In genomic region chr15:74158855-74159650, GRCh38 we compare ENCODE assay signal across 14 cellular contexts. TPM values are rescaled to one million over a fixed set of nuclear protein-coding genes. Genes with fewer than 3 reads are reported as not detected.
DNase-seq lines count a peak whose midpoint lies in the region; ATAC-seq, FAIRE-seq and TF ChIP-seq lines count a peak whose summit lies in the region.
"Had no signal": no experiment of that assay in that cellular context is flagged by ENCODE, and none has a peak within 500 bp of the region (broad histone marks: within the 10 kb centered on the region; RNA-seq: fewer than 3 reads in every experiment).

No MANE protein-coding gene starts in this region.

- 77 to 78% (median 77%) methylated on average over 5 of the region's 5 CpGs for WGBS in psoas muscle, 3 donors
- WGBS in sigmoid colon, 2 donors, result 58 to 64% methylated on average over 5 of the region's 5 CpGs

- H3K36me3 ChIP-seq in psoas muscle (ENCODE audit: insufficient read depth in 1 of 2, low read depth in 1 of 2) (no peaks in the 10 kb centered on the region), sigmoid colon (no peaks in the 10 kb centered on the region)
- H3K36me3 ChIP-seq: ascending aorta, Peyer's patch had no signal

- H3K27ac ChIP-seq in psoas muscle (no peak overlapping the region), sigmoid colon (no peak overlapping the region)
- H3K27ac ChIP-seq: Peyer's patch had no signal

- TF ChIP-seq CTCF in psoas muscle (IDR thresholded peaks at IDR 0.05) (no peak), sigmoid colon (IDR thresholded peaks at IDR 0.05) (no peak)

- no peak for DNase-seq in GM12891 (ENCODE audit: insufficient read length, low spot score)
- DNase-seq in activated CD4-positive, alpha-beta memory T cell treated with anti-CD3 and anti-CD28 coated beads, Interleukin-2, amount 10 ng/mL, durations not matched to agents 7 days and 5 days, result no peak
- no peak for DNase-seq in psoas muscle
- DNase-seq in sigmoid colon, result no peak
- DNase-seq in HCEC 1CT, result no peak
- DNase-seq in A172 (ENCODE audit: low spot score), result no peak
- DNase-seq: DND-41, endodermal cell, glutamatergic neuron, Peyer's patch, T-helper 9 cell had no signal

- no peaks in the 10 kb centered on the region for H3K9me3 Mint-ChIP-seq in activated CD4-positive, alpha-beta memory T cell treated with anti-CD3 and anti-CD28 coated beads, Interleukin-2, amount 10 ng/mL, durations not matched to agents 7 days and 5 days
- H3K9me3 Mint-ChIP-seq: endodermal cell had no signal

- intact Hi-C loops in psoas muscle (cut with DNase I) (no loop called here), sigmoid colon (cut with DNase I) (no loop called here)

- H3K27ac Mint-ChIP-seq in activated CD4-positive, alpha-beta memory T cell treated with anti-CD3 and anti-CD28 coated beads, Interleukin-2, amount 10 ng/mL, durations not matched to agents 7 days and 5 days, result peak overlapping the region; percentile 58
- H3K27ac Mint-ChIP-seq: endodermal cell had no signal

- peaks cover 42% of the 10 kb centered on the region for H3K4me1 Mint-ChIP-seq in activated CD4-positive, alpha-beta memory T cell treated with anti-CD3 and anti-CD28 coated beads, Interleukin-2, amount 10 ng/mL, durations not matched to agents 7 days and 5 days

- no peaks in the 10 kb centered on the region for H3K36me3 Mint-ChIP-seq in activated CD4-positive, alpha-beta memory T cell treated with anti-CD3 and anti-CD28 coated beads, Interleukin-2, amount 10 ng/mL, durations not matched to agents 7 days and 5 days (ENCODE audit: low read depth)

- CTCF ChIA-PET in activated CD4-positive, alpha-beta memory T cell treated with anti-CD3 and anti-CD28 coated beads, Interleukin-2, amount 10 ng/mL, durations not matched to agents 7 days and 5 days (lab: Charles Lee), result no interaction called here

- TF ChIP-seq POLR2A in GM12891 (IDR thresholded peaks at IDR 0.05; ENCODE audit: low read depth, low read length) (no peak), sigmoid colon (IDR thresholded peaks at IDR 0.05) (no peak)

- peaks cover 16% of the 10 kb centered on the region for H3K27me3 Mint-ChIP-seq in activated CD4-positive, alpha-beta memory T cell treated with anti-CD3 and anti-CD28 coated beads, Interleukin-2, amount 10 ng/mL, durations not matched to agents 7 days and 5 days

- H3K9me3 ChIP-seq in psoas muscle, result no peaks in the 10 kb centered on the region
- H3K9me3 ChIP-seq in sigmoid colon, result no peaks in the 10 kb centered on the region
- H3K9me3 ChIP-seq: ascending aorta, Peyer's patch had no signal

- no peak overlapping the region for H3K4me3 ChIP-seq in psoas muscle
- H3K4me3 ChIP-seq in sigmoid colon, result no peak overlapping the region
- H3K4me3 ChIP-seq: ascending aorta, Peyer's patch had no signal

- H3K4me1 ChIP-seq in psoas muscle (peaks cover 11% of the 10 kb centered on the region), sigmoid colon (peaks cover 0 to 40% (median 33%) of the 10 kb centered on the region in 4 donors)
- H3K4me1 ChIP-seq: Peyer's patch had no signal

- no peak for TF ChIP-seq EP300 in sigmoid colon (IDR thresholded peaks at IDR 0.05)

- FAIRE-seq in GM12891 (lab: Jason Lieb, UNC), result peak; percentile 67

- H3K27me3 ChIP-seq in psoas muscle (ENCODE audit: insufficient read depth in 3 of 3, low read length in 2 of 3), result no peaks in the 10 kb centered on the region
- H3K27me3 ChIP-seq in sigmoid colon, result no peaks in the 10 kb centered on the region
- H3K27me3 ChIP-seq: ascending aorta, Peyer's patch had no signal

- POLR2A ChIA-PET in activated CD4-positive, alpha-beta memory T cell treated with anti-CD3 and anti-CD28 coated beads, Interleukin-2, amount 10 ng/mL, durations not matched to agents 7 days and 5 days (lab: Charles Lee), result interaction anchor here (0.6 kb wide), 1 partner anchor 65 kb away, joined by 3 read pairs; no protein-coding TSS in a partner anchor

- ATAC-seq in GM19328 (IDR thresholded peaks at IDR 0.05; ENCODE audit: unreplicated experiment) (peak; percentile 62), HG02840 (IDR thresholded peaks at IDR 0.05; ENCODE audit: low FRiP score, unreplicated experiment) (peak; percentile 72), psoas muscle (no peak)

- no peak overlapping the region for H3K4me3 Mint-ChIP-seq in activated CD4-positive, alpha-beta memory T cell treated with anti-CD3 and anti-CD28 coated beads, Interleukin-2, amount 10 ng/mL, durations not matched to agents 7 days and 5 days
- H3K4me3 Mint-ChIP-seq: endodermal cell had no signal

TF ChIP-seq in GM12891, 5 proteins besides CTCF, POLR2A, EP300 and RAD21:
- TF ChIP-seq SPI1 (IDR thresholded peaks at IDR 0.05; ENCODE audit: low read depth, low read length) (no peak), PAX5 (IDR thresholded peaks at IDR 0.05; ENCODE audit: insufficient read depth, low read length, severe bottlenecking) (no peak), POU2F2 (IDR thresholded peaks at IDR 0.05; ENCODE audit: low read depth, low read length) (peak; percentile 46; the same call in 1 of the 2 replicates), POLR2AphosphoS5 (IDR thresholded peaks at IDR 0.05; ENCODE audit: low read depth, low read length) (no peak), TAF1 (IDR thresholded peaks at IDR 0.05; ENCODE audit: low read depth, low read length) (no peak)

RNA-seq across cellular contexts. Expression of gene ISLR, which starts 14.5 kb away (rescaled TPM):
- polyA plus RNA-seq in GM12891 (2012; ENCODE audit: low read depth, missing spikeins), result 0.99 TPM
- total RNA-seq in activated CD4-positive, alpha-beta memory T cell treated with anti-CD3 and anti-CD28 coated beads, Interleukin-2, amount 10 ng/mL, durations not matched to agents 7 days and 5 days, result not detected
- total RNA-seq in psoas muscle, result 10 to 100 TPM in 2 of 4 donors, 1 to 10 TPM in 2; 2.6 to 18.0 (median 7.8) TPM
- polyA plus RNA-seq in psoas muscle, result 1 to 10 TPM; 2.6 to 4.1 (median 4.1) TPM
- 100 to 1,000 TPM in 2 of 4 donors, 10 to 100 TPM in 2; 71.4 to 186 (median 121) TPM for total RNA-seq in sigmoid colon
- polyA plus RNA-seq in sigmoid colon, result 10 to 100 TPM in 1 of 3 donors, 1 to 10 TPM in 1, under 1 TPM in 1; 0.69 to 16.3 (median 7.8) TPM
- 0.41 and 0.53 TPM in 2 replicates for total RNA-seq in A172 (2014; rRNA removed; shearing (Covaris generic))

RNA-seq across cellular contexts. Expression of gene ISLR2, which starts 28.7 kb away (rescaled TPM):
- polyA plus RNA-seq in GM12891 (2012; ENCODE audit: low read depth, missing spikeins), result 0.44 TPM
- under 1 TPM in 1 of 2 experiments, not detected in 1; 0.08 TPM for total RNA-seq in activated CD4-positive, alpha-beta memory T cell treated with anti-CD3 and anti-CD28 coated beads, Interleukin-2, amount 10 ng/mL, durations not matched to agents 7 days and 5 days
- 1 to 10 TPM; 1.1 to 2.2 (median 1.6) TPM for total RNA-seq in psoas muscle
- polyA plus RNA-seq in psoas muscle, result 1 to 10 TPM; 1.2 to 1.7 (median 1.4) TPM
- 1 to 10 TPM in 2 of 4 donors, under 1 TPM in 2; 0.16 to 2.2 (median 1.1) TPM for total RNA-seq in sigmoid colon
- polyA plus RNA-seq in sigmoid colon, result 1 to 10 TPM in 1 of 3 donors, not detected in 2; 1.1 TPM
- not detected in 2 replicates for total RNA-seq in A172 (2014; rRNA removed; shearing (Covaris generic))
- total RNA-seq: endodermal cell had no signal

RNA-seq across cellular contexts. Expression of gene STRA6, which starts 43.5 kb away (rescaled TPM):
- 2.9 TPM for polyA plus RNA-seq in GM12891 (2012; ENCODE audit: low read depth, missing spikeins)
- total RNA-seq in activated CD4-positive, alpha-beta memory T cell treated with anti-CD3 and anti-CD28 coated beads, Interleukin-2, amount 10 ng/mL, durations not matched to agents 7 days and 5 days, result not detected
- total RNA-seq in psoas muscle, result not detected
- polyA plus RNA-seq in psoas muscle, result under 1 TPM in 1 of 3 donors, not detected in 2; 0.05 TPM
- under 1 TPM in 1 of 4 donors, not detected in 3; 0.71 TPM for total RNA-seq in sigmoid colon
- under 1 TPM in 1 of 3 donors, not detected in 2; 0.50 TPM for polyA plus RNA-seq in sigmoid colon
- total RNA-seq in A172 (2014; rRNA removed; shearing (Covaris generic)), result 2.0 and 3.0 TPM in 2 replicates
- total RNA-seq: ascending aorta had no signal

Comparison
In these comparisons a context has a peak if more than half of its experiments do, and no peak if none do; other contexts are left out.
1. ATAC-seq: peak in GM19328 (single experiment) and HG02840 (single experiment); none in psoas muscle (0 of 4).